In genomic region chr16:79359082-79359481, GRCh38 we compare ENCODE assay signal across 22 cellular contexts.
A peak's percentile ranks its signal among the peaks of the same experiment; 100 is the strongest.
DNase-seq lines count a peak whose midpoint lies in the region; ATAC-seq lines count a peak whose summit lies in the region.
"Had no signal": no experiment of that assay in that cellular context is flagged by ENCODE, and none has a peak within 500 bp of the region (broad histone marks: within the 10 kb centered on the region; RNA-seq: fewer than 3 reads in every experiment).

No MANE protein-coding gene starts in this region.

- H3K79me1 ChIP-seq in mesendoderm (ENCODE audit: low read length): no peaks in the 10 kb centered on the region

- H2BK120ac ChIP-seq in mesendoderm (ENCODE audit: low read depth, low read length): no peak overlapping the region

- H3K27me3 Mint-ChIP-seq in CD4-positive, CD25-positive, alpha-beta regulatory T cell: peaks cover 6% of the 10 kb centered on the region
- H3K27me3 Mint-ChIP-seq in T-helper 17 cell: no peaks in the 10 kb centered on the region
- H3K27me3 Mint-ChIP-seq in effector memory CD8-positive, alpha-beta T cell: no peaks in the 10 kb centered on the region

- ATAC-seq in CD4-positive, CD25-positive, alpha-beta regulatory T cell (ENCODE audit: low read depth in 2 of 2): no peak
- ATAC-seq in T-helper 17 cell (peak; percentile 52), HG03097 (IDR thresholded peaks at IDR 0.05; ENCODE audit: low FRiP score, unreplicated experiment) (no peak)
- ATAC-seq in effector memory CD8-positive, alpha-beta T cell (replicated peaks): peak; percentile 78
- ATAC-seq: A549; CD8-positive, alpha-beta T cell; GM12878 had no signal

- H3K4ac ChIP-seq in mesendoderm (ENCODE audit: low read depth, low read length): no peak overlapping the region

- H3K79me2 ChIP-seq in mesendoderm (ENCODE audit: control insufficient read depth, insufficient read depth, low read length): no peaks in the 10 kb centered on the region

- H3K56ac ChIP-seq in mesendoderm (ENCODE audit: low read length): no peak overlapping the region

- H2BK15ac ChIP-seq in mesendoderm (replicated peaks; ENCODE audit: low read depth): no peak overlapping the region

- H3K9ac ChIP-seq in mesendoderm (ENCODE audit: low read length): no peak overlapping the region
- H3K9ac ChIP-seq: BLaER1 treated with 17β-estradiol and CSF1 and Interleukin-3, amounts not matched to agents 10 nM and 100 nM had no signal

- H2AK5ac ChIP-seq in mesendoderm (ENCODE audit: low read length): no peak overlapping the region

- no peak overlapping the region for H3K4me3 ChIP-seq in CD4-positive, CD25-positive, alpha-beta regulatory T cell (ENCODE audit: low read depth, low read length)
- H3K4me3 ChIP-seq in mesendoderm (ENCODE audit: low read length): no peak overlapping the region
- H3K4me3 ChIP-seq: A549; BLaER1 treated with 17β-estradiol and CSF1 and Interleukin-3, amounts not matched to agents 10 nM and 100 nM; GM12878 had no signal

- H3K36me3 Mint-ChIP-seq in CD4-positive, CD25-positive, alpha-beta regulatory T cell: no peaks in the 10 kb centered on the region
- H3K36me3 Mint-ChIP-seq in T-helper 17 cell (ENCODE audit: low read depth): peaks cover 4% of the 10 kb centered on the region
- H3K36me3 Mint-ChIP-seq in effector memory CD8-positive, alpha-beta T cell (ENCODE audit: insufficient read depth): no peaks in the 10 kb centered on the region
- H3K36me3 Mint-ChIP-seq: CD8-positive, alpha-beta T cell had no signal

- H3K36me3 ChIP-seq in CD4-positive, CD25-positive, alpha-beta regulatory T cell (ENCODE audit: control insufficient read depth, insufficient read depth, low read length): no peaks in the 10 kb centered on the region
- H3K36me3 ChIP-seq in mesendoderm (ENCODE audit: control insufficient read depth, insufficient read depth, low read length): no peaks in the 10 kb centered on the region
- H3K36me3 ChIP-seq: BLaER1 treated with 17β-estradiol and CSF1 and Interleukin-3, amounts not matched to agents 10 nM and 100 nM had no signal

- H3K18ac ChIP-seq in mesendoderm (ENCODE audit: low read length): no peak overlapping the region

- no peak overlapping the region for H3K4me3 Mint-ChIP-seq in CD4-positive, CD25-positive, alpha-beta regulatory T cell
- H3K4me3 Mint-ChIP-seq in T-helper 17 cell: no peak overlapping the region
- H3K4me3 Mint-ChIP-seq in effector memory CD8-positive, alpha-beta T cell: no peak overlapping the region
- H3K4me3 Mint-ChIP-seq: B cell; CD8-positive, alpha-beta T cell had no signal

- no CpG with 5 or more reads among the region's 4 CpGs for WGBS in mesendoderm (ENCODE audit: extremely low coverage, insufficient coverage, low lambda C conversion rate)

- H2BK5ac ChIP-seq in mesendoderm (ENCODE audit: low read length): no peak overlapping the region

- no peak overlapping the region for H3K27ac ChIP-seq in CD4-positive, CD25-positive, alpha-beta regulatory T cell (ENCODE audit: insufficient read depth, low read length, poor library complexity, severe bottlenecking)
- H3K27ac ChIP-seq in mesendoderm (ENCODE audit: low read depth, low read length) (no peak overlapping the region), caudate nucleus (ENCODE audit: low read depth, low read length) (no peak overlapping the region)
- H3K27ac ChIP-seq: 22Rv1; A549; BLaER1 treated with 17β-estradiol and CSF1 and Interleukin-3, amounts not matched to agents 10 nM and 100 nM; C4-2B had no signal

- H3K27ac Mint-ChIP-seq in CD4-positive, CD25-positive, alpha-beta regulatory T cell: peak overlapping the region in 2 of 3 donors; percentile 47 to 67
- H3K27ac Mint-ChIP-seq in T-helper 17 cell: no peak overlapping the region
- H3K27ac Mint-ChIP-seq in effector memory CD8-positive, alpha-beta T cell: peak overlapping the region; percentile 39 to 67
- H3K27ac Mint-ChIP-seq: B cell; CD8-positive, alpha-beta T cell had no signal

- H3K23ac ChIP-seq in mesendoderm (ENCODE audit: low read length): no peak overlapping the region

- peaks cover 7 to 23% (median 21%) of the 10 kb centered on the region in 4 donors for H3K4me1 Mint-ChIP-seq in CD4-positive, CD25-positive, alpha-beta regulatory T cell
- H3K4me1 Mint-ChIP-seq in T-helper 17 cell: peaks cover 32% of the 10 kb centered on the region
- H3K4me1 Mint-ChIP-seq in effector memory CD8-positive, alpha-beta T cell (ENCODE audit: low read depth in 2 of 2): peaks cover 17 to 34% of the 10 kb centered on the region in 2 donors
- H3K4me1 Mint-ChIP-seq: B cell had no signal

- H3K27me3 ChIP-seq in CD4-positive, CD25-positive, alpha-beta regulatory T cell (ENCODE audit: control insufficient read depth, insufficient read depth, low read length): no peaks in the 10 kb centered on the region
- no peaks in the 10 kb centered on the region for H3K27me3 ChIP-seq in mesendoderm (ENCODE audit: insufficient read depth, low read length, poor library complexity)
- H3K27me3 ChIP-seq: BLaER1 treated with 17β-estradiol and CSF1 and Interleukin-3, amounts not matched to agents 10 nM and 100 nM had no signal

- no peaks in the 10 kb centered on the region for H3K9me3 ChIP-seq in CD4-positive, CD25-positive, alpha-beta regulatory T cell (ENCODE audit: control insufficient read depth in 2 of 2, low read length in 2 of 2)
- no peaks in the 10 kb centered on the region for H3K9me3 ChIP-seq in T-helper 17 cell (ENCODE audit: control insufficient read depth, low read length, poor library complexity, severe bottlenecking)
- H3K9me3 ChIP-seq: A549; BLaER1 treated with 17β-estradiol and CSF1 and Interleukin-3, amounts not matched to agents 10 nM and 100 nM had no signal

- H3K4me1 ChIP-seq in CD4-positive, CD25-positive, alpha-beta regulatory T cell (ENCODE audit: control insufficient read depth, insufficient read depth, low read length, poor library complexity, severe bottlenecking): no peaks in the 10 kb centered on the region
- H3K4me1 ChIP-seq in mesendoderm (ENCODE audit: control insufficient read depth, low read depth, low read length): no peaks in the 10 kb centered on the region
- H3K4me1 ChIP-seq: A549 had no signal

- no peak overlapping the region for H4K8ac ChIP-seq in mesendoderm (ENCODE audit: low read depth, low read length)

- H3K4me2 ChIP-seq in mesendoderm (ENCODE audit: low read length): no peak overlapping the region
- H3K4me2 ChIP-seq: A549; BLaER1 treated with 17β-estradiol and CSF1 and Interleukin-3, amounts not matched to agents 10 nM and 100 nM had no signal

- peaks cover 0 to 3% (median 0%) of the 10 kb centered on the region in 7 donors for H3K9me3 Mint-ChIP-seq in CD4-positive, CD25-positive, alpha-beta regulatory T cell
- H3K9me3 Mint-ChIP-seq in effector memory CD8-positive, alpha-beta T cell: peaks cover 0 to 2% of the 10 kb centered on the region in 2 donors
- H3K9me3 Mint-ChIP-seq: CD8-positive, alpha-beta T cell had no signal

- no peak overlapping the region for H4K5ac ChIP-seq in mesendoderm (ENCODE audit: low read length)

- DNase-seq in CD4-positive, CD25-positive, alpha-beta regulatory T cell: no peak
- no peak for DNase-seq in T-helper 17 cell
- no peak for DNase-seq in effector memory CD8-positive, alpha-beta T cell
- no peak for DNase-seq in mesendoderm
- DNase-seq in caudate nucleus (lab: John Stamatoyannopoulos, UW): no peak
- DNase-seq: AML-193; CD8-positive, alpha-beta T cell; COR-L47; DMS 273 treated with DMSO at 0.1 percent for 48 hours; DMS153; DMS53; DMS79; DND-41; EL; GDM1 had no signal

Comparison
In these comparisons a context has a peak if more than half of its experiments do, and no peak if none do; other contexts are left out.
1. ATAC-seq: peak in T-helper 17 cell (single experiment) and effector memory CD8-positive, alpha-beta T cell (single experiment); none in CD4-positive, CD25-positive, alpha-beta regulatory T cell (0 of 2) and HG03097 (single experiment).